In genomic region chr3:46926871-46927717, GRCh38 we compare ENCODE assay signal across 8 cellular contexts. TPM values are rescaled to one million over a fixed set of nuclear protein-coding genes. Genes with fewer than 3 reads are reported as not detected.
A peak's percentile ranks its signal among the peaks of the same experiment; 100 is the strongest.
DNase-seq lines count a peak whose midpoint lies in the region; ATAC-seq and TF ChIP-seq lines count a peak whose summit lies in the region.

No MANE protein-coding gene starts in this region.

- 41 to 42% methylated on average over 15 of the region's 15 CpGs for WGBS in sigmoid colon, 2 donors

- no peak for TF ChIP-seq EP300 in sigmoid colon (IDR thresholded peaks at IDR 0.05)

- H3K9me3 ChIP-seq in sigmoid colon: no peaks in the 10 kb centered on the region

- TF ChIP-seq CTCF in GM12875 (IDR thresholded peaks at IDR 0.05; ENCODE audit: borderline replicate concordance, insufficient read depth, low read depth, low read length): no peak
- TF ChIP-seq CTCF in chondrocyte (IDR thresholded peaks at IDR 0.05): no peak
- TF ChIP-seq CTCF in sigmoid colon (IDR thresholded peaks at IDR 0.05): no peak

- ATAC-seq in GM21390 (IDR thresholded peaks at IDR 0.05; ENCODE audit: unreplicated experiment): peak; percentile 56
- ATAC-seq in SK-N-SH treated with all-trans-retinoic acid at 6 μM for 48 hours: no peak

- peak; percentile 75 for DNase-seq in chondrocyte (ENCODE audit: low spot score)
- peak; percentile 61 for DNase-seq in sigmoid colon
- no peak for DNase-seq in nucleus accumbens (lab: John Stamatoyannopoulos, UW)
- DNase-seq in GOT3 (lab: John Stamatoyannopoulos, UW): no peak

- H3K36me3 Mint-ChIP-seq in IgD-negative memory B cell (peaks cover 12% of the 10 kb centered on the region), chondrocyte (ENCODE audit: low read depth) (peaks cover 14% of the 10 kb centered on the region)

- H3K4me1 Mint-ChIP-seq in IgD-negative memory B cell: peaks cover 55 to 69% (median 69%) of the 10 kb centered on the region in 3 donors
- H3K4me1 Mint-ChIP-seq in chondrocyte (ENCODE audit: low read depth): peaks cover 37% of the 10 kb centered on the region

- no peaks in the 10 kb centered on the region for H3K27me3 ChIP-seq in sigmoid colon

- H3K27me3 Mint-ChIP-seq in IgD-negative memory B cell (no peaks in the 10 kb centered on the region), chondrocyte (ENCODE audit: low read depth) (no peaks in the 10 kb centered on the region)

- no peak for TF ChIP-seq POLR2A in sigmoid colon (IDR thresholded peaks at IDR 0.05)

- H3K36me3 ChIP-seq in sigmoid colon: peaks cover 2 to 35% (median 23%) of the 10 kb centered on the region in 4 donors

- H3K4me3 Mint-ChIP-seq in IgD-negative memory B cell (peak overlapping the region; percentile 77 to 91 (median 87)), chondrocyte (ENCODE audit: unreplicated experiment) (no peak overlapping the region)

- intact Hi-C loops in sigmoid colon (cut with DNase I): no loop called here

- H3K27ac Mint-ChIP-seq in IgD-negative memory B cell (peak overlapping the region; percentile 96 to 97 (median 96)), chondrocyte (ENCODE audit: unreplicated experiment) (no peak overlapping the region)

- H3K4me3 ChIP-seq in GM12875 (ENCODE audit: low read depth, low read length) (peak overlapping the region; percentile 35), sigmoid colon (no peak overlapping the region)

- peaks cover 0 to 8% (median 6%) of the 10 kb centered on the region in 3 donors for H3K9me3 Mint-ChIP-seq in IgD-negative memory B cell
- H3K9me3 Mint-ChIP-seq in chondrocyte (ENCODE audit: low read depth): no peaks in the 10 kb centered on the region

- H3K4me1 ChIP-seq in sigmoid colon: peaks cover 0 to 86% (median 73%) of the 10 kb centered on the region in 4 donors

- H3K27ac ChIP-seq in sigmoid colon: peak overlapping the region in 3 of 4 donors; percentile 13 to 43 (median 22)

TF ChIP-seq in SK-N-SH treated with all-trans-retinoic acid at 6 μM for 48 hours, 23 proteins besides CTCF, POLR2A, EP300 and RAD21:
- TF ChIP-seq PATZ1 (CRISPR knock-in tag; IDR thresholded peaks at IDR 0.05; ENCODE audit: borderline replicate concordance) (no peak), TCF4 (CRISPR knock-in tag; IDR thresholded peaks at IDR 0.05; ENCODE audit: borderline replicate concordance) (no peak), ZFP3 (CRISPR knock-in tag; IDR thresholded peaks at IDR 0.05) (no peak), ZNF70 (CRISPR knock-in tag; IDR thresholded peaks at IDR 0.05) (no peak), OSR1 (CRISPR knock-in tag; IDR thresholded peaks at IDR 0.05) (no peak), CSDC2 (CRISPR knock-in tag; IDR thresholded peaks at IDR 0.05) (no peak), ISL1 (CRISPR knock-in tag; IDR thresholded peaks at IDR 0.05) (no peak), BACH2 (CRISPR knock-in tag; IDR thresholded peaks at IDR 0.05; ENCODE audit: borderline replicate concordance) (no peak), PPARA (CRISPR knock-in tag; IDR thresholded peaks at IDR 0.05; ENCODE audit: borderline replicate concordance) (no peak), RARB (CRISPR knock-in tag; IDR thresholded peaks at IDR 0.05) (no peak)
TF ChIP-seq in SK-N-SH treated with all-trans-retinoic acid at 6 μM for 48 hours: peak in this region for 0.

RNA-seq across cellular contexts. Expression of gene CCDC12, which starts 49.5 kb away (rescaled TPM):
- polyA plus RNA-seq in IgD-negative memory B cell (151 TPM), sigmoid colon (10 to 100 TPM; 58.9 to 80.9 (median 77.5) TPM)
- total RNA-seq in chondrocyte (21.8 to 23.3 TPM (median 22.3 TPM) in 3 replicates), sigmoid colon (10 to 100 TPM; 33.1 to 41.0 (median 36.6) TPM)

RNA-seq across cellular contexts. Expression of gene PTH1R, which starts 49.6 kb away (rescaled TPM):
- polyA plus RNA-seq in IgD-negative memory B cell (not detected), sigmoid colon (1 to 10 TPM; 1.2 to 5.2 (median 3.6) TPM)
- total RNA-seq in chondrocyte (2.4 to 6.3 TPM (median 3.1 TPM) in 3 replicates), sigmoid colon (1 to 10 TPM; 3.6 to 9.0 (median 6.0) TPM)

RNA-seq across cellular contexts. Expression of gene NBEAL2, which starts 52.4 kb away (rescaled TPM):
- polyA plus RNA-seq in IgD-negative memory B cell: 6.7 TPM
- total RNA-seq in chondrocyte: 15.9 to 18.1 TPM (median 16.5 TPM) in 3 replicates
- 10 to 100 TPM in 3 of 4 donors, 1 to 10 TPM in 1; 9.6 to 36.0 (median 13.5) TPM for total RNA-seq in sigmoid colon
- polyA plus RNA-seq in sigmoid colon: 10 to 100 TPM in 2 of 3 donors, 1 to 10 TPM in 1; 7.8 to 88.0 (median 11.3) TPM

Comparison
In these comparisons a context has a peak if more than half of its experiments do, and no peak if none do; other contexts are left out.
1. DNase-seq: peak in chondrocyte (single experiment) and sigmoid colon (single experiment); none in nucleus accumbens (0 of 56) and GOT3 (single experiment).